14 cellular contexts compared by ENCODE assay signal in genomic region chr6:18087396-18088165, GRCh38. TPM values are rescaled to one million over a fixed set of nuclear protein-coding genes. Genes with fewer than 3 reads are reported as not detected.
DNase-seq lines count a peak whose midpoint lies in the region; ATAC-seq lines count a peak whose summit lies in the region.
"Had no signal": no experiment of that assay in that cellular context is flagged by ENCODE, and none has a peak within 500 bp of the region (broad histone marks: within the 10 kb centered on the region; RNA-seq: fewer than 3 reads in every experiment).

No MANE protein-coding gene starts in this region.

- DNase-seq in activated naive CD4-positive, alpha-beta T cell (lab: John Stamatoyannopoulos, UW) = no peak
- DNase-seq in RPMI7951 (ENCODE audit: low read depth) (peak; percentile 49), foreskin melanocyte (peak; percentile 95), left colon (no peak), superior temporal gyrus (ENCODE audit: extremely low spot score) (no peak), NCI-H524 treated with DMSO at 0.1 percent for 48 hours (lab: John Stamatoyannopoulos, UW) (no peak)
- DNase-seq: AML-193; CD4-positive, alpha-beta T cell; DMS153; GDM1; KG1 had no signal

- H3K4me3 Mint-ChIP-seq in activated naive CD4-positive, alpha-beta T cell treated with anti-CD3 and anti-CD28 coated beads, Interleukin-2, amount 50 U/mL, for 24 hours = no peak overlapping the region
- H3K4me3 Mint-ChIP-seq: CD4-positive, alpha-beta T cell had no signal

- intact Hi-C loops in left colon (cut with DNase I, micrococcal nuclease) = no loop called here

- H3K9me3 Mint-ChIP-seq in activated naive CD4-positive, alpha-beta T cell treated with anti-CD3 and anti-CD28 coated beads, Interleukin-2, amount 50 U/mL, for 24 hours = no peaks in the 10 kb centered on the region
- H3K9me3 Mint-ChIP-seq: CD4-positive, alpha-beta T cell had no signal

- no peak for ATAC-seq in left colon
- ATAC-seq: A549, HCT116 had no signal

- H3K4me1 Mint-ChIP-seq in activated naive CD4-positive, alpha-beta T cell treated with anti-CD3 and anti-CD28 coated beads, Interleukin-2, amount 50 U/mL, for 24 hours = no peaks in the 10 kb centered on the region

- peak overlapping the region; percentile 41 for H3K27ac Mint-ChIP-seq in activated naive CD4-positive, alpha-beta T cell treated with anti-CD3 and anti-CD28 coated beads, Interleukin-2, amount 50 U/mL, for 24 hours
- H3K27ac Mint-ChIP-seq: CD4-positive, alpha-beta T cell had no signal

- no peaks in the 10 kb centered on the region for H3K36me3 Mint-ChIP-seq in activated naive CD4-positive, alpha-beta T cell treated with anti-CD3 and anti-CD28 coated beads, Interleukin-2, amount 50 U/mL, for 24 hours

- H3K27me3 Mint-ChIP-seq in activated naive CD4-positive, alpha-beta T cell treated with anti-CD3 and anti-CD28 coated beads, Interleukin-2, amount 50 U/mL, for 24 hours = peaks cover 5% of the 10 kb centered on the region

RNA-seq across cellular contexts. Expression of gene NHLRC1, which starts 34.9 kb away (rescaled TPM):
- 2.1 and 2.2 TPM in 2 replicates for total RNA-seq in RPMI7951 (2014; rRNA removed; shearing (Covaris generic))
- 1 to 10 TPM; 2.3 TPM for total RNA-seq in left colon

Comparison
In these comparisons a context has a peak if more than half of its experiments do, and no peak if none do; other contexts are left out.
1. DNase-seq: peak in RPMI7951 (single experiment) and foreskin melanocyte (single experiment); none in activated naive CD4-positive, alpha-beta T cell (0 of 4), left colon (0 of 2), superior temporal gyrus (single experiment) and NCI-H524 treated with DMSO at 0.1 percent for 48 hours (single experiment).